ENCODE assay signal across 1 cellular context in the genomic region with DNA sequence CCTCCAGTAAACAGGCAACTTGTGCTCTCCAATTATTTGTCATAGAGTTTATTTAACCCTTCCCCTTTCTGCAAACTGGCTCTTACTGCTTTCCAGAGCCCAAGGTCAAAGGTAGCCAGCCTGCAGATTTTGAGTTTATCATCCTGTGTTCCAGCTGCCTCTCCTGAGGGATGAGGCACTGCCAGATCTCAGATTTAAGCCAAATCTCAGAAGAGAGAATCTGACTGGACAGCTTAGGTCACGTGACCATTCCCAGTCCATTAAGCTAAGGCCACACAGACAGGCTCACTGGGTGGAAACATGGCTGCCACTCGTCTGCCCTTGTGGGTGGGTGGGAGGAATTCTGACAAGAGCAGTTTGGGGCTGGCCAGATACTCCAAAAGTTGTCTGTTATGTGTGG.
TF ChIP-seq lines count a peak whose summit lies in the region.

No MANE protein-coding gene starts in this region.

TF ChIP-seq in GM12878, 131 proteins besides CTCF, POLR2A, EP300 and RAD21 (continued from another document):
- TF ChIP-seq, protein P1, sequence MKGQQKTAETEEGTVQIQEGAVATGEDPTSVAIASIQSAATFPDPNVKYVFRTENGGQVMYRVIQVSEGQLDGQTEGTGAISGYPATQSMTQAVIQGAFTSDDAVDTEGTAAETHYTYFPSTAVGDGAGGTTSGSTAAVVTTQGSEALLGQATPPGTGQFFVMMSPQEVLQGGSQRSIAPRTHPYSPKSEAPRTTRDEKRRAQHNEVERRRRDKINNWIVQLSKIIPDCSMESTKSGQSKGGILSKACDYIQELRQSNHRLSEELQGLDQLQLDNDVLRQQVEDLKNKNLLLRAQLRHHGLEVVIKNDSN (IDR thresholded peaks at IDR 0.05; ENCODE audit: borderline replicate concordance, extremely low read length, insufficient read depth, low read depth, low read length), result peak; percentile 52
